In the genomic region with DNA sequence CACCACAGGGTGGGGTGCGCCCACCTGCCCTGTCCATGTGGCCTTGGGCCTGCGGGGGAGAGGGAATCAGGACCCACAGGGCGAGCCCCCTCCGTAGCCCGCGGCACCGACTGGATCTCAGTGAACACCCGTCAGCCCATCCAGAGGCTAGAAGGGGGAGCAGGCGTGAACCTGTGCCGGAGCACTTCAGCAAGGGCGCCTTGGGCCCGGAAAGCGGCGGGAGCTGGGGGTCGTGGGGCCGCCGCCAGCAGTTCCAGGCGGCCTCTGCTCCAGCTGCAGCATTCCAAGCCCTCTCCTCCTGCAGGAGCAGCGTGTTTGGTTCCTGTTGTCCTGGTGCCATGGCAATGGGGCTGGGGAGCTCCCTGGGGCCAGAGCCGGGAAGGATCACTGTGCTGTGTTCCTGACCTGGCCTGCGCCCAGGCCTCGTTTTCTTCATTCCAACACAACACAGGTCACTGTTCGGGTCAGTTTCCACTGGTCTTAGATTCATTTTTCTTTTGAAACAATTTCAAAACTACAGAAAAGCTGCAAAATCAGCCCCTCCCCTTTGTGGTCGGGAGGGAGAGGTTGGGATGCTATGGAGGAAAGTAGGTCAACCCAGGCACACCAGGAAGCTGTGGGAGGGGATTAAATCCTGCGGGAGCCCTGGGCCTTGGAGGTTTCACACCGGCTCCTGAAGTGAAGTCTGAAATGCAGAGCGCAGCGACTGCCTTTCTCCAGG, we compare ENCODE assay signal across 9 cellular contexts. TPM values are rescaled to one million over a fixed set of nuclear protein-coding genes. Genes with fewer than 3 reads are reported as not detected.
DNase-seq lines count a peak whose midpoint lies in the region; TF ChIP-seq lines count a peak whose summit lies in the region.
"Had no signal": no experiment of that assay in that cellular context is flagged by ENCODE, and none has a peak within 500 bp of the region (broad histone marks: within the 10 kb centered on the region; RNA-seq: fewer than 3 reads in every experiment).

No MANE protein-coding gene starts in this region.

- DNase-seq in G401 (ENCODE audit: low spot score) (peak; percentile 56), brain pericyte (ENCODE audit: low read depth, low spot score) (peak; percentile 83), hepatocyte (ENCODE audit: low spot score) (peak; percentile 50), retinal pigment epithelial cell (ENCODE audit: low read depth) (peak; percentile 82), NOMO-1 (lab: John Stamatoyannopoulos, UW; ENCODE audit: unreplicated experiment in 2 of 2) (no peak), superior temporal gyrus (ENCODE audit: extremely low spot score) (no peak), NCI-H1694 (lab: John Stamatoyannopoulos, UW) (no peak)
- no peak for DNase-seq in activated naive CD4-positive, alpha-beta T cell treated with anti-CD3 and anti-CD28 coated beads, Interleukin-2, amount 50 U/mL, for 16 hours
- DNase-seq: DMS79 had no signal

- H3K36me3 ChIP-seq in hepatocyte (replicated peaks; ENCODE audit: insufficient read depth, low read depth): no peaks in the 10 kb centered on the region

- H2AFZ ChIP-seq in hepatocyte: no peak overlapping the region

- no peaks in the 10 kb centered on the region for H3K9me2 ChIP-seq in hepatocyte (replicated peaks; ENCODE audit: insufficient read depth)

- in situ Hi-C loops in G401 (cut with HindIII; ENCODE audit: low sequenced_read_pairs): no loop called here

- no peaks in the 10 kb centered on the region for H3K9me3 ChIP-seq in hepatocyte (ENCODE audit: low read depth)

- 78% methylated on average over 28 of the region's 28 CpGs for WGBS in hepatocyte (ENCODE audit: low lambda C conversion rate, missing lambda C conversion rate)

- H3K4me2 ChIP-seq in hepatocyte: no peak overlapping the region

- peaks cover 21% of the 10 kb centered on the region for H3K79me2 ChIP-seq in hepatocyte

- H3K4me3 ChIP-seq in hepatocyte (no peak overlapping the region), retinal pigment epithelial cell (ENCODE audit: low read length) (no peak overlapping the region)

- no peaks in the 10 kb centered on the region for H4K20me1 ChIP-seq in hepatocyte (ENCODE audit: insufficient read depth, poor library complexity, severe bottlenecking)

- H3K27me3 ChIP-seq in hepatocyte: no peaks in the 10 kb centered on the region

- H3K4me1 ChIP-seq in hepatocyte (ENCODE audit: insufficient read depth): peaks cover 8% of the 10 kb centered on the region

- TF ChIP-seq CTCF in hepatocyte (IDR thresholded peaks at IDR 0.05; ENCODE audit: poor library complexity) (no peak), retinal pigment epithelial cell (conservative IDR thresholded peaks at IDR 0.05; ENCODE audit: low read depth, low read length) (no peak)

- no peak overlapping the region for H3K27ac ChIP-seq in hepatocyte

RNA-seq across cellular contexts. Expression of gene SLX9, which starts 18.8 kb away (rescaled TPM):
- total RNA-seq in G401 (2014; rRNA removed; shearing (Covaris generic)): 48.2 and 77.4 TPM in 2 replicates
- 11.5 and 16.3 TPM in 2 replicates for total RNA-seq in hepatocyte
- polyA plus RNA-seq in hepatocyte: 33.2 and 37.2 TPM in 2 replicates

RNA-seq across cellular contexts. Expression of gene ITGB2, which starts 37.9 kb away (rescaled TPM):
- total RNA-seq in G401 (2014; rRNA removed; shearing (Covaris generic)): not detected in 2 replicates
- 1.6 and 3.8 TPM in 2 replicates for total RNA-seq in hepatocyte
- polyA plus RNA-seq in hepatocyte: 3.8 and 4.2 TPM in 2 replicates

Comparison
In these comparisons a context has a peak if more than half of its experiments do, and no peak if none do; other contexts are left out.
1. DNase-seq: peak in G401 (single experiment), brain pericyte (single experiment), hepatocyte (single experiment) and retinal pigment epithelial cell (single experiment); none in NOMO-1 (0 of 2), superior temporal gyrus (single experiment), activated naive CD4-positive, alpha-beta T cell treated with anti-CD3 and anti-CD28 coated beads, Interleukin-2, amount 50 U/mL, for 16 hours (single experiment) and NCI-H1694 (single experiment).